32 cellular contexts compared by ENCODE assay signal in the genomic region with DNA sequence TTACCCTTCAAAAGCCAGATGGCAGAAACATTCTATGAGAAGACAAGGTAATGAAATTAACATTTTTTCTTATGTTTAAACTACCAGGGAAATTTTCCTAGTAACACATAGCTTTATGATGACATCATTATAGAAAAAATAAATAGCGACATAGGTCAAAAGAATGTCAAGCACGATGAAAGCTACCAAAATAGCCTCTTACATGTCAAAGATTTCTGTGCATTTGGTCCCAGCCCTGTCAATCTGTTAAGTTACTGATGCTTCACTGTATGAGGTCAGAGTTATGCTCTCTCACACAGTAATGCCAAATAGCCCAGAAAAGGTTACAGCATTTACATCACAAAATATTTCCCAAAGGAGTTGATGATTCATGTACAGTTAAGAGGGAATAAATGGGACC.
A peak's percentile ranks its signal among the peaks of the same experiment; 100 is the strongest.
DNase-seq lines count a peak whose midpoint lies in the region; ATAC-seq, FAIRE-seq and TF ChIP-seq lines count a peak whose summit lies in the region.
"Had no signal": no experiment of that assay in that cellular context is flagged by ENCODE, and none has a peak within 500 bp of the region (broad histone marks: within the 10 kb centered on the region; RNA-seq: fewer than 3 reads in every experiment).

No MANE protein-coding gene starts in this region.

- CTCF ChIA-PET in SK-N-SH (lab: Yijun Ruan, JAX): interaction anchor here (0.6 kb wide), 1 partner anchor 279 kb away, joined by 3 read pairs; no protein-coding TSS in a partner anchor

- POLR2A ChIA-PET in SK-N-SH (lab: Yijun Ruan, JAX): interaction anchor here (0.6 kb wide), 1 partner anchor 18 kb away, joined by 6 read pairs; no protein-coding TSS in a partner anchor

- no peaks in the 10 kb centered on the region for H3K9me2 ChIP-seq in SK-N-SH

- ATAC-seq in SK-N-SH treated with all-trans-retinoic acid at 6 μM for 48 hours: no peak
- ATAC-seq: activated naive CD8-positive, alpha-beta T cell treated with anti-CD3 and anti-CD28 coated beads, Interleukin-2, amount 50 U/mL, for 24 hours; activated T-cell treated with anti-CD3 and anti-CD28 coated beads, Interleukin-2, amount 50 U/mL, for 4 hours; effector memory CD8-positive, alpha-beta T cell; naive thymus-derived CD4-positive, alpha-beta T cell; PC-3; psoas muscle; Right ventricle myocardium inferior; stimulated activated naive CD8-positive, alpha-beta T cell treated with anti-CD3 and anti-CD28 coated beads, Interleukin-15, Interleukin-2, amounts not matched to agents 100 U/mL and 50 U/mL, for 24 hours; WTC11 had no signal

- H3K4me3 Mint-ChIP-seq in astrocyte (ENCODE audit: unreplicated experiment) (no peak overlapping the region), type B pancreatic cell (no peak overlapping the region)
- H3K4me3 Mint-ChIP-seq: activated CD4-positive, alpha-beta T cell treated with anti-CD3 and anti-CD28 coated beads, Interleukin-2, amount 10 ng/mL, durations not matched to agents 7 days and 5 days; activated naive CD8-positive, alpha-beta T cell treated with anti-CD3 and anti-CD28 coated beads, Interleukin-2, amount 50 U/mL, for 24 hours; activated T-cell treated with anti-CD3 and anti-CD28 coated beads, Interleukin-2, amount 50 U/mL, for 4 hours; CD4-positive, alpha-beta T cell; effector memory CD8-positive, alpha-beta T cell; naive thymus-derived CD4-positive, alpha-beta T cell; WTC11 had no signal

- DNase-seq in SK-N-SH: no peak
- DNase-seq in astrocyte (ENCODE audit: low read depth): peak; percentile 8
- peak; percentile 0 for DNase-seq in fibroblast of pulmonary artery (ENCODE audit: low read depth)
- DNase-seq in urothelium cell line (ENCODE audit: low spot score): peak; percentile 13
- no peak for DNase-seq in tibial artery
- no peak for DNase-seq in type B pancreatic cell (ENCODE audit: extremely low spot score, unreplicated experiment)
- DNase-seq in WERI-Rb-1: no peak
- DNase-seq: 8988T; activated CD4-positive, alpha-beta T cell treated with anti-CD3 and anti-CD28 coated beads, Interleukin-2, amount 10 ng/mL, durations not matched to agents 7 days and 5 days; activated naive CD8-positive, alpha-beta T cell treated with anti-CD3 and anti-CD28 coated beads, Interleukin-2, amount 50 U/mL, for 24 hours; activated T-cell treated with anti-CD3 and anti-CD28 coated beads, Interleukin-2, amount 50 U/mL, for 4 hours; CD4-positive, alpha-beta T cell; effector memory CD8-positive, alpha-beta T cell; H7; left ventricle myocardium inferior; midbrain; naive thymus-derived CD4-positive, alpha-beta T cell; NCI-H1417 treated with DMSO at 0.1 percent for 48 hours; NCI-H2081; NCI-H446; NK-92 treated with Interleukin-12 subunit alpha and Interleukin-12 subunit beta, amount 100 ng/mL, for 24 hours; occipital lobe; PC-3; psoas muscle; stimulated activated naive CD8-positive, alpha-beta T cell treated with anti-CD3 and anti-CD28 coated beads, Interleukin-15, Interleukin-2, amounts not matched to agents 100 U/mL and 50 U/mL, for 24 hours; T-helper 9 cell; testis had no signal

- intact Hi-C loops in tibial artery (cut with DNase I; ENCODE audit: low total_unique reads): no loop called here

- H2AFZ ChIP-seq in SK-N-SH (ENCODE audit: low read depth) (no peak overlapping the region), astrocyte (ENCODE audit: low read depth, low read length) (no peak overlapping the region)

- TF ChIP-seq CTCF in SK-N-SH (IDR thresholded peaks at IDR 0.05) (no peak), astrocyte (IDR thresholded peaks at IDR 0.05; ENCODE audit: insufficient read depth, low read depth, low read length) (no peak), fibroblast of pulmonary artery (IDR thresholded peaks at IDR 0.05; ENCODE audit: low read length, missing control alignments) (no peak), tibial artery (IDR thresholded peaks at IDR 0.05) (no peak), type B pancreatic cell (conservative IDR thresholded peaks at IDR 0.05) (no peak), WERI-Rb-1 (IDR thresholded peaks at IDR 0.05; ENCODE audit: low read depth, low read length) (no peak)

- H3K4me1 ChIP-seq in SK-N-SH (ENCODE audit: control insufficient read depth in 1 of 2, insufficient read depth in 2 of 2, low read depth in 1 of 2, low read length in 1 of 2): no peaks in the 10 kb centered on the region
- no peaks in the 10 kb centered on the region for H3K4me1 ChIP-seq in astrocyte (ENCODE audit: insufficient read depth, low read length)
- no peaks in the 10 kb centered on the region for H3K4me1 ChIP-seq in tibial artery
- H3K4me1 ChIP-seq: left ventricle myocardium inferior, psoas muscle, testis had no signal

- FAIRE-seq in astrocyte (lab: Jason Lieb, UNC) (no peak), urothelium cell line (lab: Jason Lieb, UNC) (no peak)
- FAIRE-seq: frontal cortex had no signal

- no peak for TF ChIP-seq EP300 in SK-N-SH (IDR thresholded peaks at IDR 0.05; ENCODE audit: borderline replicate concordance in 1 of 2, low read depth in 1 of 2, low read length in 1 of 2)

- H3K27me3 Mint-ChIP-seq in astrocyte (ENCODE audit: low read depth, unreplicated experiment) (no peaks in the 10 kb centered on the region), type B pancreatic cell (no peaks in the 10 kb centered on the region)
- H3K27me3 Mint-ChIP-seq: activated CD4-positive, alpha-beta T cell treated with anti-CD3 and anti-CD28 coated beads, Interleukin-2, amount 10 ng/mL, durations not matched to agents 7 days and 5 days; activated naive CD8-positive, alpha-beta T cell treated with anti-CD3 and anti-CD28 coated beads, Interleukin-2, amount 50 U/mL, for 24 hours; CD4-positive, alpha-beta T cell; effector memory CD8-positive, alpha-beta T cell; naive thymus-derived CD4-positive, alpha-beta T cell had no signal

- H3K36me3 Mint-ChIP-seq in astrocyte (ENCODE audit: low read depth, unreplicated experiment) (no peaks in the 10 kb centered on the region), type B pancreatic cell (no peaks in the 10 kb centered on the region)
- H3K36me3 Mint-ChIP-seq: naive thymus-derived CD4-positive, alpha-beta T cell; WTC11 had no signal

- TF ChIP-seq RAD21 in SK-N-SH (IDR thresholded peaks at IDR 0.05; ENCODE audit: low read length): no peak

- H4K20me1 ChIP-seq in SK-N-SH (ENCODE audit: insufficient read depth) (no peaks in the 10 kb centered on the region), astrocyte (ENCODE audit: insufficient read depth, low read length) (no peaks in the 10 kb centered on the region)

- H3K9me3 Mint-ChIP-seq in astrocyte (ENCODE audit: unreplicated experiment) (no peaks in the 10 kb centered on the region), type B pancreatic cell (no peaks in the 10 kb centered on the region)
- H3K9me3 Mint-ChIP-seq: WTC11 had no signal

- H3F3A ChIP-seq in SK-N-SH (replicated peaks; ENCODE audit: insufficient read depth): no peaks in the 10 kb centered on the region

- H3K79me2 ChIP-seq in SK-N-SH (ENCODE audit: insufficient read depth) (no peaks in the 10 kb centered on the region), astrocyte (ENCODE audit: insufficient read depth, low read length) (no peaks in the 10 kb centered on the region)

- no peak overlapping the region for H3K4me3 ChIP-seq in SK-N-SH (ENCODE audit: low read depth in 2 of 2, low read length in 1 of 2)
- H3K4me3 ChIP-seq in astrocyte (ENCODE audit: insufficient read depth, low read depth, low read length): no peak overlapping the region
- H3K4me3 ChIP-seq in fibroblast of pulmonary artery (replicated peaks; ENCODE audit: low read depth, low read length): no peak overlapping the region
- H3K4me3 ChIP-seq in tibial artery: no peak overlapping the region
- no peak overlapping the region for H3K4me3 ChIP-seq in WERI-Rb-1 (ENCODE audit: low read depth, low read length)
- H3K4me3 ChIP-seq: coronary artery, left ventricle myocardium inferior, psoas muscle, testis had no signal

- H3K27ac ChIP-seq in SK-N-SH (ENCODE audit: low read depth in 2 of 2, low read length in 1 of 2) (no peak overlapping the region), astrocyte (ENCODE audit: low read depth, low read length) (no peak overlapping the region), tibial artery (no peak overlapping the region), WERI-Rb-1 (no peak overlapping the region)
- H3K27ac ChIP-seq: coronary artery, left ventricle myocardium inferior, psoas muscle, testis had no signal

- H3K9me3 ChIP-seq in SK-N-SH (no peaks in the 10 kb centered on the region), astrocyte (ENCODE audit: insufficient read depth, low read depth, low read length) (no peaks in the 10 kb centered on the region), tibial artery (no peaks in the 10 kb centered on the region), WERI-Rb-1 (ENCODE audit: severe bottlenecking) (no peaks in the 10 kb centered on the region)
- H3K9me3 ChIP-seq: psoas muscle, testis had no signal

- H3K27me3 ChIP-seq in SK-N-SH (ENCODE audit: insufficient read depth) (no peaks in the 10 kb centered on the region), astrocyte (ENCODE audit: insufficient read depth, low read length) (no peaks in the 10 kb centered on the region), tibial artery (no peaks in the 10 kb centered on the region), WERI-Rb-1 (ENCODE audit: insufficient read depth, low read depth, severe bottlenecking) (peaks cover 23% of the 10 kb centered on the region)
- H3K27me3 ChIP-seq: testis had no signal

- H3K4me2 ChIP-seq in SK-N-SH (no peak overlapping the region), astrocyte (ENCODE audit: low read length) (no peak overlapping the region)

- H3K27ac Mint-ChIP-seq in astrocyte (ENCODE audit: unreplicated experiment) (peak overlapping the region; percentile 86), type B pancreatic cell (no peak overlapping the region)
- H3K27ac Mint-ChIP-seq: activated CD4-positive, alpha-beta T cell treated with anti-CD3 and anti-CD28 coated beads, Interleukin-2, amount 10 ng/mL, durations not matched to agents 7 days and 5 days; activated naive CD8-positive, alpha-beta T cell treated with anti-CD3 and anti-CD28 coated beads, Interleukin-2, amount 50 U/mL, for 24 hours; CD4-positive, alpha-beta T cell; effector memory CD8-positive, alpha-beta T cell; naive thymus-derived CD4-positive, alpha-beta T cell; WTC11 had no signal

- 8% methylated on average over 2 of the region's 2 CpGs for WGBS in SK-N-SH (ENCODE audit: low lambda C conversion rate)

- H3K36me3 ChIP-seq in SK-N-SH (replicated peaks in 1 of 2; ENCODE audit: control insufficient read depth in 1 of 2, insufficient read depth in 2 of 2, low read length in 1 of 2) (no peaks in the 10 kb centered on the region), astrocyte (ENCODE audit: insufficient read depth, low read length) (no peaks in the 10 kb centered on the region), tibial artery (no peaks in the 10 kb centered on the region), WERI-Rb-1 (no peaks in the 10 kb centered on the region)
- H3K36me3 ChIP-seq: left ventricle myocardium inferior had no signal

- H3K9ac ChIP-seq in SK-N-SH (no peak overlapping the region), astrocyte (ENCODE audit: low read length) (no peak overlapping the region)

- H3K4me1 Mint-ChIP-seq in astrocyte (ENCODE audit: low read depth, unreplicated experiment) (peaks cover 10% of the 10 kb centered on the region), type B pancreatic cell (ENCODE audit: unreplicated experiment) (no peaks in the 10 kb centered on the region)
- H3K4me1 Mint-ChIP-seq: activated CD4-positive, alpha-beta T cell treated with anti-CD3 and anti-CD28 coated beads, Interleukin-2, amount 10 ng/mL, durations not matched to agents 7 days and 5 days; activated naive CD8-positive, alpha-beta T cell treated with anti-CD3 and anti-CD28 coated beads, Interleukin-2, amount 50 U/mL, for 24 hours; naive thymus-derived CD4-positive, alpha-beta T cell; WTC11 had no signal

Comparison
In these comparisons a context has a peak if more than half of its experiments do, and no peak if none do; other contexts are left out.
1. DNase-seq: peak in astrocyte (single experiment), fibroblast of pulmonary artery (single experiment) and urothelium cell line (single experiment); none in SK-N-SH (single experiment), tibial artery (0 of 2), type B pancreatic cell (single experiment) and WERI-Rb-1 (single experiment).